11 cellular contexts compared by ENCODE assay signal in genomic region chr11:114551060-114551459, GRCh38. TPM values are rescaled to one million over a fixed set of nuclear protein-coding genes. Genes with fewer than 3 reads are reported as not detected.
"Had no signal": no experiment of that assay in that cellular context is flagged by ENCODE, and none has a peak within 500 bp of the region (broad histone marks: within the 10 kb centered on the region; RNA-seq: fewer than 3 reads in every experiment).

No MANE protein-coding gene starts in this region.

- H3K27ac ChIP-seq: GM23248, HL-60 had no signal

- FAIRE-seq: HepG2 had no signal

- ATAC-seq: HCT116, HepG2 had no signal

- H3K36me3 ChIP-seq: HAP-1 had no signal

- H3K9ac ChIP-seq: GM23248 had no signal

- H2AFZ ChIP-seq: GM23248 had no signal

- H3K4me3 ChIP-seq: GM23248, HAP-1 had no signal

- H3K4me1 ChIP-seq: HAP-1 had no signal

- H3K9me3 ChIP-seq: HAP-1 had no signal

- DNase-seq: GM23248, H7, HFFc6, KBM-7 had no signal

RNA-seq across cellular contexts. Expression of gene NXPE1, which starts 8.6 kb away (rescaled TPM):
- total RNA-seq: GM23248, H4, H7, HepG2, HFFc6, HT1080 had no signal
- polyA plus RNA-seq: GM23248, HepG2, IgD-negative memory B cell had no signal

RNA-seq across cellular contexts. Expression of gene NXPE4, which starts 44.5 kb away (rescaled TPM):
- total RNA-seq: GM23248, H4, H7, HepG2, HFFc6, HT1080 had no signal
- polyA plus RNA-seq: GM23248, HepG2, IgD-negative memory B cell had no signal
